Comparison of ENCODE assay signal across 11 cellular contexts in genomic region chr15:85048430-85048829, GRCh38.
A peak's percentile ranks its signal among the peaks of the same experiment; 100 is the strongest.
DNase-seq lines count a peak whose midpoint lies in the region; ATAC-seq, FAIRE-seq and TF ChIP-seq lines count a peak whose summit lies in the region.
"Had no signal": no experiment of that assay in that cellular context is flagged by ENCODE, and none has a peak within 500 bp of the region (broad histone marks: within the 10 kb centered on the region; RNA-seq: fewer than 3 reads in every experiment).

No MANE protein-coding gene starts in this region.

- no peak overlapping the region for H3K4me2 ChIP-seq in parathyroid adenoma (ENCODE audit: low read length)

- H3K79me2 ChIP-seq in parathyroid adenoma: peaks cover 11% of the 10 kb centered on the region

- no peak for TF ChIP-seq POLR2A in lower leg skin (IDR thresholded peaks at IDR 0.05)

- DNase-seq in ELR (ENCODE audit: low read depth) (peak; percentile 42), RPMI7951 (ENCODE audit: low read depth) (peak; percentile 26), dermis blood vessel endothelial cell (peak; percentile 48), kidney (no peak), lower leg skin (ENCODE audit: low spot score in 2 of 2) (no peak)
- DNase-seq in CD4-positive, alpha-beta memory T cell: no peak
- DNase-seq: NCI-H2081 had no signal

- H3K9ac ChIP-seq in parathyroid adenoma: no peak overlapping the region
- no peak overlapping the region for H3K9ac ChIP-seq in kidney (ENCODE audit: low read length in 2 of 2)

- H3K36me3 ChIP-seq in parathyroid adenoma (ENCODE audit: control insufficient read depth, insufficient read depth, low read length): no peaks in the 10 kb centered on the region
- no peaks in the 10 kb centered on the region for H3K36me3 ChIP-seq in kidney (ENCODE audit: control insufficient read depth in 1 of 2, insufficient read depth in 2 of 2, low read length in 2 of 2)
- no peaks in the 10 kb centered on the region for H3K36me3 ChIP-seq in CD4-positive, alpha-beta memory T cell (ENCODE audit: insufficient read depth, low read length)
- H3K36me3 ChIP-seq: breast epithelium, esophagus muscularis mucosa had no signal

- H3K36me3 Mint-ChIP-seq in CD4-positive, alpha-beta memory T cell: peaks cover 0 to 4% of the 10 kb centered on the region in 2 donors

- peaks cover 0 to 5% (median 0%) of the 10 kb centered on the region in 8 donors for H3K9me3 Mint-ChIP-seq in CD4-positive, alpha-beta memory T cell

- H3K4me1 ChIP-seq in parathyroid adenoma: no peaks in the 10 kb centered on the region
- H3K4me1 ChIP-seq in kidney (ENCODE audit: control insufficient read depth in 1 of 2, insufficient read depth in 1 of 2, low read depth in 1 of 2, low read length in 2 of 2): peaks cover 0 to 5% of the 10 kb centered on the region in 2 donors
- peaks cover 12% of the 10 kb centered on the region for H3K4me1 ChIP-seq in CD4-positive, alpha-beta memory T cell (ENCODE audit: insufficient read depth, low read length)
- H3K4me1 ChIP-seq: breast epithelium had no signal

- H3K27me3 ChIP-seq in parathyroid adenoma (ENCODE audit: control insufficient read depth, insufficient read depth, low read length): no peaks in the 10 kb centered on the region
- no peaks in the 10 kb centered on the region for H3K27me3 ChIP-seq in CD4-positive, alpha-beta memory T cell (ENCODE audit: insufficient read depth, low read length)
- H3K27me3 ChIP-seq: breast epithelium, esophagus muscularis mucosa had no signal

- CTCF ChIA-PET in CD4-positive, alpha-beta memory T cell (lab: Charles Lee; ENCODE audit: partially characterized antibody): interaction anchor here (1.0 kb wide), 1 partner anchor 120 kb away, joined by 3 read pairs; no protein-coding TSS in a partner anchor

- no peak for ATAC-seq in GM21423 (IDR thresholded peaks at IDR 0.05; ENCODE audit: unreplicated experiment)

- no peaks in the 10 kb centered on the region for H3K27me3 Mint-ChIP-seq in CD4-positive, alpha-beta memory T cell

- intact Hi-C loops in kidney (cut with DNase I) (no loop called here), lower leg skin (cut with DNase I; ENCODE audit: low total_unique reads) (no loop called here)
- intact Hi-C loops in CD4-positive, alpha-beta memory T cell (cut with micrococcal nuclease): no loop called here

- H3K4me3 Mint-ChIP-seq in CD4-positive, alpha-beta memory T cell: no peak overlapping the region

- POLR2A ChIA-PET in CD4-positive, alpha-beta memory T cell (lab: Charles Lee; ENCODE audit: partially characterized antibody): interaction anchor here (1.4 kb wide), 1 partner anchor 17 kb away, joined by 3 read pairs; no protein-coding TSS in a partner anchor

- FAIRE-seq in kidney (lab: Jason Lieb, UNC): no peak

- H3K9me3 ChIP-seq in parathyroid adenoma (ENCODE audit: control insufficient read depth, low read length): no peaks in the 10 kb centered on the region
- H3K9me3 ChIP-seq in kidney (ENCODE audit: control insufficient read depth in 1 of 2, low read length in 2 of 2): no peaks in the 10 kb centered on the region
- no peaks in the 10 kb centered on the region for H3K9me3 ChIP-seq in CD4-positive, alpha-beta memory T cell (ENCODE audit: control insufficient read depth in 1 of 2, low read length in 2 of 2)
- H3K9me3 ChIP-seq: breast epithelium, esophagus muscularis mucosa had no signal

- H3K4me3 ChIP-seq in parathyroid adenoma (ENCODE audit: low read depth, low read length): no peak overlapping the region
- no peak overlapping the region for H3K4me3 ChIP-seq in kidney (ENCODE audit: low read length in 2 of 2)
- H3K4me3 ChIP-seq in CD4-positive, alpha-beta memory T cell (ENCODE audit: low read length in 2 of 2): no peak overlapping the region
- H3K4me3 ChIP-seq in lower leg skin (ENCODE audit: low read depth, poor library complexity, severe bottlenecking): no peak overlapping the region
- H3K4me3 ChIP-seq: breast epithelium, esophagus muscularis mucosa had no signal

- no peak for TF ChIP-seq CTCF in parathyroid adenoma (IDR thresholded peaks at IDR 0.05)
- no peak for TF ChIP-seq CTCF in kidney (IDR thresholded peaks at IDR 0.05; ENCODE audit: borderline replicate concordance, extremely low read depth, insufficient read depth)
- TF ChIP-seq CTCF in lower leg skin (IDR thresholded peaks at IDR 0.05): no peak

- H3K27ac Mint-ChIP-seq in CD4-positive, alpha-beta memory T cell: peak overlapping the region in 1 of 7 donors; percentile 53

- 66 to 75% methylated on average over 6 of the region's 6 CpGs for WGBS in lower leg skin, 2 donors

- no peak overlapping the region for H2AFZ ChIP-seq in parathyroid adenoma

- H3K4me1 Mint-ChIP-seq in CD4-positive, alpha-beta memory T cell: peaks cover 19 to 64% (median 34%) of the 10 kb centered on the region in 4 donors

- H3K27ac ChIP-seq in parathyroid adenoma: peak overlapping the region; percentile 5
- H3K27ac ChIP-seq in kidney (ENCODE audit: low read depth in 2 of 2, low read length in 2 of 2): no peak overlapping the region
- no peak overlapping the region for H3K27ac ChIP-seq in CD4-positive, alpha-beta memory T cell (ENCODE audit: low read depth, low read length)
- H3K27ac ChIP-seq: breast epithelium had no signal

Comparison
In these comparisons a context has a peak if more than half of its experiments do, and no peak if none do; other contexts are left out.
1. DNase-seq: peak in ELR (single experiment), RPMI7951 (single experiment) and dermis blood vessel endothelial cell (single experiment); none in kidney (single experiment), CD4-positive, alpha-beta memory T cell (0 of 5) and lower leg skin (0 of 2).